In genomic region chr5:38426493-38426892, GRCh38 we compare ENCODE assay signal across 18 cellular contexts.
DNase-seq lines count a peak whose midpoint lies in the region; ATAC-seq, FAIRE-seq and TF ChIP-seq lines count a peak whose summit lies in the region.
"Had no signal": no experiment of that assay in that cellular context is flagged by ENCODE, and none has a peak within 500 bp of the region (broad histone marks: within the 10 kb centered on the region; RNA-seq: fewer than 3 reads in every experiment).

No MANE protein-coding gene starts in this region.

- H3K9me3 ChIP-seq in GM23248 (ENCODE audit: low read depth) = no peaks in the 10 kb centered on the region
- H3K9me3 ChIP-seq in parathyroid adenoma (ENCODE audit: control insufficient read depth, low read length) = no peaks in the 10 kb centered on the region
- H3K9me3 ChIP-seq: lower lobe of right lung, testis had no signal

- H3K79me2 ChIP-seq in GM23248 (ENCODE audit: insufficient read depth) (no peaks in the 10 kb centered on the region), parathyroid adenoma (no peaks in the 10 kb centered on the region)

- in situ Hi-C loops in GM23248 (cut with MboI) = no loop called here

- H3K9ac ChIP-seq in GM23248 (no peak overlapping the region), parathyroid adenoma (no peak overlapping the region)

- TF ChIP-seq CTCF in epithelial cell of esophagus (IDR thresholded peaks at IDR 0.05; ENCODE audit: insufficient read depth, low read depth, low read length, missing control alignments) (no peak), parathyroid adenoma (IDR thresholded peaks at IDR 0.05) (no peak), D721Med (IDR thresholded peaks at IDR 0.05; ENCODE audit: insufficient read depth, missing control alignments) (no peak)

- ATAC-seq in GM21717 (IDR thresholded peaks at IDR 0.05; ENCODE audit: unreplicated experiment) = no peak
- ATAC-seq in GM18511 (IDR thresholded peaks at IDR 0.05; ENCODE audit: unreplicated experiment) = no peak
- ATAC-seq: lower lobe of right lung, right cardiac atrium had no signal

- H3K27ac ChIP-seq in GM23248 = no peak overlapping the region
- H3K27ac ChIP-seq in parathyroid adenoma = no peak overlapping the region
- H3K27ac ChIP-seq: lower lobe of right lung, testis had no signal

- no peak overlapping the region for H2AFZ ChIP-seq in GM23248
- peak overlapping the region; percentile 52 for H2AFZ ChIP-seq in parathyroid adenoma

- DNase-seq in GM23248 (peak; percentile 65), NCI-H226 (peak; percentile 23), epithelial cell of esophagus (ENCODE audit: low read depth) (peak; percentile 66), D721Med (ENCODE audit: insufficient read length, low spot score) (no peak), NCI-H1436 (lab: John Stamatoyannopoulos, UW) (no peak)
- DNase-seq: activated naive CD4-positive, alpha-beta T cell treated with Interleukin-2 at 50 U/mL for 16 hours; effector CD4-positive, alpha-beta T cell; lower lobe of right lung; MM.1S; NCI-H2029 treated with DMSO at 0.1 percent for 48 hours; NCI-H774; right cardiac atrium; stimulated activated CD4-positive, alpha-beta T cell treated with anti-CD3 and anti-CD28 coated beads, Interleukin-4, amount 100 ng/mL, for 1 hour; stimulated activated CD8-positive, alpha-beta memory T cell treated with anti-CD3 and anti-CD28 coated beads, Interleukin-4, amount 100 ng/mL, for 48 hours; testis had no signal

- H3K4me1 ChIP-seq in GM23248 (ENCODE audit: insufficient read depth) (peaks cover 11% of the 10 kb centered on the region; the same call in 1 of the 2 replicates), parathyroid adenoma (peaks cover 3% of the 10 kb centered on the region)
- H3K4me1 ChIP-seq: lower lobe of right lung, testis had no signal

- no peak overlapping the region for H3K4me3 ChIP-seq in GM23248
- no peak overlapping the region for H3K4me3 ChIP-seq in epithelial cell of esophagus (ENCODE audit: low read length)
- no peak overlapping the region for H3K4me3 ChIP-seq in parathyroid adenoma (ENCODE audit: low read depth, low read length)
- H3K4me3 ChIP-seq: lower lobe of right lung, testis had no signal

- no peaks in the 10 kb centered on the region for H4K20me1 ChIP-seq in GM23248 (ENCODE audit: insufficient read depth)

- no peak for FAIRE-seq in D721Med (lab: Jason Lieb, UNC)

- H3K36me3 ChIP-seq in GM23248 (ENCODE audit: low read depth) = no peaks in the 10 kb centered on the region
- no peaks in the 10 kb centered on the region for H3K36me3 ChIP-seq in parathyroid adenoma (ENCODE audit: control insufficient read depth, insufficient read depth, low read length)
- H3K36me3 ChIP-seq: lower lobe of right lung had no signal

- WGBS in GM23248 (ENCODE audit: low coverage in 1 of 2, low lambda C conversion rate in 2 of 2, missing lambda C conversion rate in 2 of 2), 2 experiments = 79 to 88% methylated on average over 1 of the region's 1 CpG

- 0 out of 2 replicates have a peak, but pooled peaks cover under 1% of the 10 kb centered on the region for H3F3A ChIP-seq in GM23248 (ENCODE audit: insufficient read depth)

- no peaks in the 10 kb centered on the region for H3K9me2 ChIP-seq in GM23248 (ENCODE audit: insufficient read depth)

- no peaks in the 10 kb centered on the region for H3K27me3 ChIP-seq in GM23248 (replicated peaks; ENCODE audit: insufficient read depth)
- H3K27me3 ChIP-seq in parathyroid adenoma (ENCODE audit: control insufficient read depth, insufficient read depth, low read length) = no peaks in the 10 kb centered on the region
- H3K27me3 ChIP-seq: testis had no signal

- no peak overlapping the region for H3K4me2 ChIP-seq in GM23248 (ENCODE audit: unreplicated experiment)
- H3K4me2 ChIP-seq in parathyroid adenoma (ENCODE audit: low read length) = no peak overlapping the region

Comparison
In these comparisons a context has a peak if more than half of its experiments do, and no peak if none do; other contexts are left out.
1. DNase-seq: peak in GM23248 (single experiment), NCI-H226 (single experiment) and epithelial cell of esophagus (single experiment); none in D721Med (single experiment) and NCI-H1436 (single experiment).